ENCODE assay signal across 8 cellular contexts in the genomic region with DNA sequence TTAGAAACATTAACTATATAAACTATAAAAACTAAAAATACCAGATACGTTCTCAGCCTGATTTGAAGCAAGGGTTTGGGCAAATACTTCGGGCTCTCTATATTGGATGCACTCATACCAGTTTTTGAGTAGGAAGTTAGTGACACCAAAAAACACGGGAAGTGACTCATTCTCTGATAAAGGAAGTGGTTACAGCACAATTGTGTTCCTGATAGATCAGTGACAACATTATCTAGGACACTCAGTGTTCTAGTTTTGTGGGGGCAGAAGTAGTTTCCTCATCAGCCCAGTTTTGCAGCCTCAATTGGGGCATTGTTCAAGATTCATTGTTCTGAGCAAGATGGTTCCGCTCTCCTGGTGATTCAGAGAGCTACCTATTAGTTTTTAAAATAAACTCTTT.
DNase-seq lines count a peak whose midpoint lies in the region; ATAC-seq, FAIRE-seq and TF ChIP-seq lines count a peak whose summit lies in the region.

No MANE protein-coding gene starts in this region.

- H3K36me3 Mint-ChIP-seq in activated naive CD4-positive, alpha-beta T cell treated with anti-CD3 and anti-CD28 coated beads, Interleukin-2, amount 50 U/mL, for 72 hours = no peaks in the 10 kb centered on the region
- no peaks in the 10 kb centered on the region for H3K36me3 Mint-ChIP-seq in WTC11

- intact Hi-C loops in mucosa of descending colon (cut with DNase I, micrococcal nuclease) = no loop called here

- no peak for TF ChIP-seq POLR2A in H54 (IDR thresholded peaks at IDR 0.05; ENCODE audit: low read depth, low read length)

- peak; percentile 89 to 91 for ATAC-seq in activated naive CD4-positive, alpha-beta T cell treated with anti-CD3 and anti-CD28 coated beads, Interleukin-2, amount 50 U/mL, for 72 hours
- ATAC-seq in mucosa of descending colon (peak; percentile 88), GM21367 (IDR thresholded peaks at IDR 0.05; ENCODE audit: unreplicated experiment) (no peak), WTC11 (no peak), HG03521 (IDR thresholded peaks at IDR 0.05; ENCODE audit: unreplicated experiment) (no peak)

- no peaks in the 10 kb centered on the region for H3K9me3 ChIP-seq in mucosa of descending colon

- peaks cover 0 to 6% of the 10 kb centered on the region in 2 donors for H3K9me3 Mint-ChIP-seq in activated naive CD4-positive, alpha-beta T cell treated with anti-CD3 and anti-CD28 coated beads, Interleukin-2, amount 50 U/mL, for 72 hours
- H3K9me3 Mint-ChIP-seq in WTC11 = no peaks in the 10 kb centered on the region

- H3K4me1 ChIP-seq in mucosa of descending colon (ENCODE audit: low read depth) = no peaks in the 10 kb centered on the region

- no peak overlapping the region for H3K4me3 ChIP-seq in mucosa of descending colon

- H3K27me3 Mint-ChIP-seq in WTC11 (ENCODE audit: low read depth) = no peaks in the 10 kb centered on the region

- FAIRE-seq in H54 (lab: Jason Lieb, UNC) = peak; percentile 89

- CTCF ChIA-PET in WTC11 (lab: Charles Lee) = no interaction called here

- no peaks in the 10 kb centered on the region for H3K36me3 ChIP-seq in mucosa of descending colon (ENCODE audit: low read depth)

- H3K27ac Mint-ChIP-seq in activated naive CD4-positive, alpha-beta T cell treated with anti-CD3 and anti-CD28 coated beads, Interleukin-2, amount 50 U/mL, for 72 hours = peak overlapping the region in 1 of 2 donors; percentile 18
- H3K27ac Mint-ChIP-seq in WTC11 = no peak overlapping the region

- H3K4me3 Mint-ChIP-seq in WTC11 = no peak overlapping the region

- peak; percentile 93 for DNase-seq in COLO829 (ENCODE audit: low spot score)
- DNase-seq in H54 (ENCODE audit: insufficient read length, low spot score) = peak; percentile 31
- DNase-seq in NOMO-1 treated with dmso at 0.1 percent for 144 hours (lab: John Stamatoyannopoulos, UW; ENCODE audit: unreplicated experiment) = peak; percentile 62
- peak in 1 of 2 donors; percentile 8 for DNase-seq in activated naive CD4-positive, alpha-beta T cell treated with anti-CD3 and anti-CD28 coated beads, Interleukin-2, amount 50 U/mL, for 72 hours (ENCODE audit: low spot score in 2 of 2)
- DNase-seq in mucosa of descending colon = peak in 1 of 3 donors; percentile 5
- DNase-seq in WTC11 (ENCODE audit: low spot score) = no peak

- POLR2A ChIA-PET in WTC11 (lab: Charles Lee) = no interaction called here

- TF ChIP-seq CTCF in mucosa of descending colon (IDR thresholded peaks at IDR 0.05) (no peak), WTC11 (IDR thresholded peaks at IDR 0.05) (no peak)

- H3K4me1 Mint-ChIP-seq in WTC11 = peaks cover 9% of the 10 kb centered on the region

TF ChIP-seq in WTC11, 78 proteins besides CTCF, POLR2A, EP300 and RAD21:
- TF ChIP-seq, protein P1, sequence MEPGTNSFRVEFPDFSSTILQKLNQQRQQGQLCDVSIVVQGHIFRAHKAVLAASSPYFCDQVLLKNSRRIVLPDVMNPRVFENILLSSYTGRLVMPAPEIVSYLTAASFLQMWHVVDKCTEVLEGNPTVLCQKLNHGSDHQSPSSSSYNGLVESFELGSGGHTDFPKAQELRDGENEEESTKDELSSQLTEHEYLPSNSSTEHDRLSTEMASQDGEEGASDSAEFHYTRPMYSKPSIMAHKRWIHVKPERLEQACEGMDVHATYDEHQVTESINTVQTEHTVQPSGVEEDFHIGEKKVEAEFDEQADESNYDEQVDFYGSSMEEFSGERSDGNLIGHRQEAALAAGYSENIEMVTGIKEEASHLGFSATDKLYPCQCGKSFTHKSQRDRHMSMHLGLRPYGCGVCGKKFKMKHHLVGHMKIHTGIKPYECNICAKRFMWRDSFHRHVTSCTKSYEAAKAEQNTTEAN (CRISPR knock-in tag; IDR thresholded peaks at IDR 0.05) = no peak

Comparison
In these comparisons a context has a peak if more than half of its experiments do, and no peak if none do; other contexts are left out.
1. ATAC-seq: peak in activated naive CD4-positive, alpha-beta T cell treated with anti-CD3 and anti-CD28 coated beads, Interleukin-2, amount 50 U/mL, for 72 hours (2 of 2) and mucosa of descending colon (single experiment); none in GM21367 (single experiment), WTC11 (single experiment) and HG03521 (single experiment).